25 cellular contexts compared by ENCODE assay signal in genomic region chr5:149836451-149837139, GRCh38.
"Had no signal": no experiment of that assay in that cellular context is flagged by ENCODE, and none has a peak within 500 bp of the region (broad histone marks: within the 10 kb centered on the region; RNA-seq: fewer than 3 reads in every experiment).

No MANE protein-coding gene starts in this region.

- H3K27me3 ChIP-seq: foreskin keratinocyte, hepatocyte, right lobe of liver, testis, vagina had no signal

- H2AFZ ChIP-seq: hepatocyte, parathyroid adenoma had no signal

- H3K27me3 Mint-ChIP-seq: activated naive CD4-positive, alpha-beta T cell treated with anti-CD3 and anti-CD28 coated beads, Interleukin-2, amount 50 U/mL, for 24 hours; dendritic cell treated with granulocyte-macrophage colony-stimulating factor and Interleukin-4, amounts not matched to agents 40 ng/mL and 50 ng/mL, for 4 days; naive thymus-derived CD8-positive, alpha-beta T cell; type B pancreatic cell had no signal

- ATAC-seq: activated CD8-positive, alpha-beta T cell treated with anti-CD3 and anti-CD28 coated beads, Interleukin-2, amount 10 ng/mL, durations not matched to agents 7 days and 5 days; foreskin keratinocyte; left lobe of liver; naive thymus-derived CD8-positive, alpha-beta T cell; right lobe of liver had no signal

- H3K4me3 ChIP-seq: hepatocyte, right lobe of liver, skin epidermis, testis, vagina had no signal

- H3K9ac ChIP-seq: parathyroid adenoma had no signal

- H3K36me3 Mint-ChIP-seq: brain, immature natural killer cell, mesothelial cell of epicardium, type B pancreatic cell had no signal

- H3K27ac Mint-ChIP-seq: activated CD8-positive, alpha-beta T cell treated with anti-CD3 and anti-CD28 coated beads, Interleukin-2, amount 10 ng/mL, durations not matched to agents 7 days and 5 days; activated naive CD4-positive, alpha-beta T cell treated with anti-CD3 and anti-CD28 coated beads, Interleukin-2, amount 50 U/mL, for 24 hours; activated T-helper 1 cell treated with anti-CD3 and anti-CD28 coated beads, Interleukin-12 subunit alpha, Interleukin-12 subunit beta, Interleukin-2, Interleukin-4 antibody, amounts not matched to agents 30 ng/mL and 10 ng/mL and 1 ng/mL, durations not matched to agents 14 hours and 24 hours and 36 hours; dendritic cell treated with granulocyte-macrophage colony-stimulating factor and Interleukin-4, amounts not matched to agents 40 ng/mL and 50 ng/mL, for 4 days; immature natural killer cell; mesothelial cell of epicardium; type B pancreatic cell had no signal

- DNase-seq: activated CD4-positive, alpha-beta T cell treated with anti-CD3 and anti-CD28 coated beads for 1 hour; activated CD4-positive, alpha-beta T cell treated with anti-CD3 and anti-CD28 coated beads, Interleukin-2, amount 50 U/mL, for 1 hour; activated CD8-positive, alpha-beta T cell treated with anti-CD3 and anti-CD28 coated beads, Interleukin-2, amount 10 ng/mL, durations not matched to agents 7 days and 5 days; activated gamma-delta T cell treated with Interleukin-2 at 50 U/mL for 16 hours; caudate nucleus; effector CD4-positive, alpha-beta T cell; erythroblast; foreskin keratinocyte; immature natural killer cell; naive thymus-derived CD8-positive, alpha-beta T cell; right lobe of liver; stimulated activated naive CD4-positive, alpha-beta T cell; testis; WERI-Rb-1 had no signal

- H3K27ac ChIP-seq: foreskin keratinocyte, hepatocyte, parathyroid adenoma, right lobe of liver, skin epidermis, testis, vagina, WERI-Rb-1 had no signal

- H3K9me3 ChIP-seq: right lobe of liver, testis, vagina had no signal

- H3K4me1 ChIP-seq: parathyroid adenoma, right lobe of liver, testis, vagina had no signal

- H3K4me1 Mint-ChIP-seq: activated naive CD4-positive, alpha-beta T cell treated with anti-CD3 and anti-CD28 coated beads, Interleukin-2, amount 50 U/mL, for 24 hours; immature natural killer cell; mesothelial cell of epicardium; naive thymus-derived CD8-positive, alpha-beta T cell had no signal

- H3K9me3 Mint-ChIP-seq: activated naive CD4-positive, alpha-beta T cell treated with anti-CD3 and anti-CD28 coated beads, Interleukin-2, amount 50 U/mL, for 24 hours; activated T-helper 1 cell treated with anti-CD3 and anti-CD28 coated beads, Interleukin-12 subunit alpha, Interleukin-12 subunit beta, Interleukin-2, Interleukin-4 antibody, amounts not matched to agents 30 ng/mL and 10 ng/mL and 1 ng/mL, durations not matched to agents 14 hours and 24 hours and 36 hours; brain; dendritic cell treated with granulocyte-macrophage colony-stimulating factor and Interleukin-4, amounts not matched to agents 40 ng/mL and 50 ng/mL, for 4 days; immature natural killer cell; mesothelial cell of epicardium; naive thymus-derived CD8-positive, alpha-beta T cell; type B pancreatic cell had no signal

- H3K36me3 ChIP-seq: vagina, WERI-Rb-1 had no signal

- H3K4me3 Mint-ChIP-seq: activated CD8-positive, alpha-beta T cell treated with anti-CD3 and anti-CD28 coated beads, Interleukin-2, amount 10 ng/mL, durations not matched to agents 7 days and 5 days; activated naive CD4-positive, alpha-beta T cell treated with anti-CD3 and anti-CD28 coated beads, Interleukin-2, amount 50 U/mL, for 24 hours; activated T-helper 1 cell treated with anti-CD3 and anti-CD28 coated beads, Interleukin-12 subunit alpha, Interleukin-12 subunit beta, Interleukin-2, Interleukin-4 antibody, amounts not matched to agents 30 ng/mL and 10 ng/mL and 1 ng/mL, durations not matched to agents 14 hours and 24 hours and 36 hours; brain; dendritic cell treated with granulocyte-macrophage colony-stimulating factor and Interleukin-4, amounts not matched to agents 40 ng/mL and 50 ng/mL, for 4 days; immature natural killer cell; mesothelial cell of epicardium; naive thymus-derived CD8-positive, alpha-beta T cell; type B pancreatic cell had no signal

- H3K4me2 ChIP-seq: hepatocyte had no signal
